22 cellular contexts compared by ENCODE assay signal in the genomic region with DNA sequence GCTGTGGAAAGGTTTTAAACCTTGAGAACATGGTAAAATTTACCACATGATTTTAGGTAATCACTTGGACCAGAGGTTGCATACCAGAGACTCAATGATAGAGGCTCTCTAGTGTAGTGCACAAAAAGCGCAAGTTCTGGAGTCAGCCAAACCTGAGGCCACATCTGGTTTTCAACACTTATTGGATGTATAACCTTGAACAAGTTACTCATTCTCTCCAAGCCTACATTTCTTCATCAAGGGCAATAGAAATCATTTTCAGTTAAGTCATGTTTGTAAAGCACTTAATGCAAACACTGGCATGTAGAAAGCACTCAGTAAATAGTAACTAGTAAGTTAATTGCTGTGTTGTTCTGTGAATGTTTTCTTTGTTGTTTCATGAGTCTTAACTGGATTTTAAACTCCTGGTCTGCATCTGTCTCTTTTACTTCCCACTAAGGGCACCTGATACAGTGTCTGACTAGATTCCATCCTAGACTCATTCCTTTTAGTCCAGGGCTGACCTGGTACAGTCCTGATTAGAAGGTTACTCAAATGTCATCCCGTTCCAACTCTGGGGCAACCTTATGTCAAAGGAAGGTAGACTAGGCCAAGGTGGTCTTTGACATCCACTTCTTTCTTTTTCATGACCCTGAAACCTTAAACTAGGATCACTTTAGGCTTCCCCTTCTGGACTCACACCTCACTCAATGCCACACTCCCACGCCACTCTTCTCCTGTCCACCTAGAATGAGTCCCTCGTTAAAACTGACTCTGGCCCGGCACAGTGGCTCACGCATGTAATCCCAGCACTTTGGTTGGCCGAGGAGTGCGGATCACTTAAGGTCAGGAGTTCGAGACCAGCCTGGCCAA. TPM values are rescaled to one million over a fixed set of nuclear protein-coding genes. Genes with fewer than 3 reads are reported as not detected.
DNase-seq lines count a peak whose midpoint lies in the region; ATAC-seq, FAIRE-seq and TF ChIP-seq lines count a peak whose summit lies in the region.
"Had no signal": no experiment of that assay in that cellular context is flagged by ENCODE, and none has a peak within 500 bp of the region (broad histone marks: within the 10 kb centered on the region; RNA-seq: fewer than 3 reads in every experiment).

No MANE protein-coding gene starts in this region.

- H3K4me3 ChIP-seq in HepG2 (replicated peaks in 1 of 3; ENCODE audit: insufficient read depth in 1 of 3, low read depth in 2 of 3, low read length in 3 of 3) (no peak overlapping the region; a peak in 1 of 6 replicates), endodermal cell (ENCODE audit: low read length) (no peak overlapping the region)
- H3K4me3 ChIP-seq: BLaER1, GM23248, SJSA1 had no signal

- intact Hi-C loops in activated T-helper 1 cell treated with anti-CD3 and anti-CD28 coated beads, Interleukin-12 subunit alpha, Interleukin-12 subunit beta, Interleukin-2, Interleukin-4 antibody, amounts not matched to agents 30 ng/mL and 10 ng/mL and 1 ng/mL, durations not matched to agents 14 hours and 24 hours and 36 hours (cut with micrococcal nuclease), result loop anchor here (10.0 kb wide), 1 partner anchor 615 kb away; no protein-coding TSS in a partner anchor
- intact Hi-C loops in HepG2 (cut with micrococcal nuclease; ENCODE audit: unreplicated experiment), result loop anchor here (10.0 kb wide), 1 partner anchor 615 kb away; no protein-coding TSS in a partner anchor

- H3K9ac ChIP-seq in HepG2 (ENCODE audit: insufficient read depth, low read depth, low read length) (peak overlapping the region; percentile 43; the same call in 1 of the 2 replicates), endodermal cell (ENCODE audit: extremely low read depth, low read length, poor library complexity, severe bottlenecking) (no peak overlapping the region)
- H3K9ac ChIP-seq: BLaER1, GM23248 had no signal

- H3K4me1 ChIP-seq in HepG2 (ENCODE audit: insufficient read depth, low read length) (peaks cover 73% of the 10 kb centered on the region), endodermal cell (ENCODE audit: control insufficient read depth, insufficient read depth, low read length) (no peaks in the 10 kb centered on the region)
- H3K4me1 ChIP-seq: BLaER1, SJSA1 had no signal

- FAIRE-seq in HepG2 (lab: Jason Lieb, UNC), result peak; percentile 90
- FAIRE-seq: GM12891 had no signal

- H3K36me3 ChIP-seq in HepG2 (replicated peaks in 1 of 2; ENCODE audit: control insufficient read depth in 1 of 2, insufficient read depth in 2 of 2, low read length in 2 of 2), result no peaks in the 10 kb centered on the region
- H3K36me3 ChIP-seq in endodermal cell (ENCODE audit: control insufficient read depth, insufficient read depth, low read length), result no peaks in the 10 kb centered on the region
- H3K36me3 ChIP-seq: BLaER1, SJSA1 had no signal

- CTCF ChIA-PET in HepG2 (lab: Yijun Ruan, JAX; ENCODE audit: low intra/inter-chr PET ratio, low total read pairs), result no interaction called here

- POLR2A ChIA-PET in HepG2 (lab: Yijun Ruan, JAX), result interaction anchor here (0.8 kb wide), 1 partner anchor 35 kb away, joined by 3 read pairs; a partner anchor contains a TSS

- BruUV-seq in HepG2 (replicated peaks; lab: Mats Ljungman, UMichigan), result no TSS peak

- no peaks in the 10 kb centered on the region for H4K20me1 ChIP-seq in HepG2 (ENCODE audit: insufficient read depth, low read length)
- H4K20me1 ChIP-seq: BLaER1 had no signal

- 0 out of 4 replicates have a peak, but pooled peaks of 1 of the 2 experiments have one; percentile 41 for TF ChIP-seq POLR2A in HepG2 (IDR thresholded peaks at IDR 0.05; ENCODE audit: insufficient read depth in 1 of 2, low read depth in 2 of 2, low read length in 2 of 2)

- TF ChIP-seq RAD21 in HepG2 (CRISPR knock-in tag; IDR thresholded peaks at IDR 0.05), result no peak

- peak overlapping the region; percentile 38 for H3K27ac Mint-ChIP-seq in activated T-helper 1 cell treated with anti-CD3 and anti-CD28 coated beads, Interleukin-12 subunit alpha, Interleukin-12 subunit beta, Interleukin-2, Interleukin-4 antibody, amounts not matched to agents 30 ng/mL and 10 ng/mL and 1 ng/mL, durations not matched to agents 14 hours and 24 hours and 36 hours
- no peak overlapping the region for H3K27ac Mint-ChIP-seq in stimulated activated effector memory CD8-positive, alpha-beta T cell treated with anti-CD3 and anti-CD28 coated beads, Interleukin-12 subunit alpha, Interleukin-12 subunit beta, amount 100 ng/mL, for 72 hours
- H3K27ac Mint-ChIP-seq in endodermal cell, result no peak overlapping the region
- H3K27ac Mint-ChIP-seq: CD8-positive, alpha-beta T cell had no signal

- WGBS in HepG2 (ENCODE audit: low lambda C conversion rate), result 41% methylated on average over 9 of the region's 9 CpGs
- WGBS in endodermal cell (ENCODE audit: insufficient coverage in 1 of 2, insufficient read length in 1 of 2), 2 experiments, result 79 to 91% methylated on average over 9 of the region's 9 CpGs

- H3K27me3 ChIP-seq in HepG2 (ENCODE audit: control insufficient read depth in 1 of 2, insufficient read depth in 2 of 2, low read length in 2 of 2) (no peaks in the 10 kb centered on the region), endodermal cell (ENCODE audit: control insufficient read depth, insufficient read depth, low read length, poor library complexity, severe bottlenecking) (no peaks in the 10 kb centered on the region)
- H3K27me3 ChIP-seq: BLaER1, SJSA1 had no signal

- peaks cover 62% of the 10 kb centered on the region for H3K4me1 Mint-ChIP-seq in activated T-helper 1 cell treated with anti-CD3 and anti-CD28 coated beads, Interleukin-12 subunit alpha, Interleukin-12 subunit beta, Interleukin-2, Interleukin-4 antibody, amounts not matched to agents 30 ng/mL and 10 ng/mL and 1 ng/mL, durations not matched to agents 14 hours and 24 hours and 36 hours (ENCODE audit: low read depth)
- peaks cover 47% of the 10 kb centered on the region for H3K4me1 Mint-ChIP-seq in stimulated activated effector memory CD8-positive, alpha-beta T cell treated with anti-CD3 and anti-CD28 coated beads, Interleukin-12 subunit alpha, Interleukin-12 subunit beta, amount 100 ng/mL, for 72 hours
- no peaks in the 10 kb centered on the region for H3K4me1 Mint-ChIP-seq in endodermal cell

- H3K9me3 ChIP-seq in HepG2 (ENCODE audit: low read length) (no peaks in the 10 kb centered on the region), endodermal cell (ENCODE audit: control insufficient read depth, low read length) (peaks cover 4% of the 10 kb centered on the region)
- H3K9me3 ChIP-seq: BLaER1, SJSA1 had no signal

- TF ChIP-seq CTCF in HepG2 (CRISPR knock-in tag; IDR thresholded peaks at IDR 0.05), result no peak
- TF ChIP-seq CTCF in endodermal cell (conservative IDR thresholded peaks at IDR 0.05), result no peak

- H3K9me3 Mint-ChIP-seq in activated T-helper 1 cell treated with anti-CD3 and anti-CD28 coated beads, Interleukin-12 subunit alpha, Interleukin-12 subunit beta, Interleukin-2, Interleukin-4 antibody, amounts not matched to agents 30 ng/mL and 10 ng/mL and 1 ng/mL, durations not matched to agents 14 hours and 24 hours and 36 hours, result peaks cover 8% of the 10 kb centered on the region
- peaks cover 2% of the 10 kb centered on the region for H3K9me3 Mint-ChIP-seq in stimulated activated effector memory CD8-positive, alpha-beta T cell treated with anti-CD3 and anti-CD28 coated beads, Interleukin-12 subunit alpha, Interleukin-12 subunit beta, amount 100 ng/mL, for 72 hours
- no peaks in the 10 kb centered on the region for H3K9me3 Mint-ChIP-seq in endodermal cell
- H3K9me3 Mint-ChIP-seq: CD8-positive, alpha-beta T cell had no signal

- no peak overlapping the region for H3K4me3 Mint-ChIP-seq in activated T-helper 1 cell treated with anti-CD3 and anti-CD28 coated beads, Interleukin-12 subunit alpha, Interleukin-12 subunit beta, Interleukin-2, Interleukin-4 antibody, amounts not matched to agents 30 ng/mL and 10 ng/mL and 1 ng/mL, durations not matched to agents 14 hours and 24 hours and 36 hours
- no peak overlapping the region for H3K4me3 Mint-ChIP-seq in stimulated activated effector memory CD8-positive, alpha-beta T cell treated with anti-CD3 and anti-CD28 coated beads, Interleukin-12 subunit alpha, Interleukin-12 subunit beta, amount 100 ng/mL, for 72 hours
- no peak overlapping the region for H3K4me3 Mint-ChIP-seq in endodermal cell
- H3K4me3 Mint-ChIP-seq: CD8-positive, alpha-beta T cell had no signal

- ATAC-seq in HepG2, result peak; percentile 93
- peak; percentile 14 for ATAC-seq in stimulated activated effector memory CD8-positive, alpha-beta T cell treated with anti-CD3 and anti-CD28 coated beads, Interleukin-12 subunit alpha, Interleukin-12 subunit beta, amount 100 ng/mL, for 72 hours
- no peak for ATAC-seq in HG02840 (IDR thresholded peaks at IDR 0.05; ENCODE audit: low FRiP score, unreplicated experiment)
- ATAC-seq: CD8-positive, alpha-beta T cell; PC-3 had no signal

- peak overlapping the region; percentile 67 for H3K4me2 ChIP-seq in HepG2 (ENCODE audit: low read depth, low read length)
- H3K4me2 ChIP-seq: BLaER1 had no signal

- H3K79me2 ChIP-seq in HepG2 (ENCODE audit: insufficient read depth, low read length), result no peaks in the 10 kb centered on the region

- peak overlapping the region; percentile 79 for H3K27ac ChIP-seq in HepG2 (ENCODE audit: extremely low read length, insufficient read depth, low read length)
- no peak overlapping the region for H3K27ac ChIP-seq in endodermal cell (ENCODE audit: low read depth, low read length)
- H3K27ac ChIP-seq: 22Rv1, BLaER1, GM23248, SJSA1 had no signal

- H3K36me3 Mint-ChIP-seq in activated T-helper 1 cell treated with anti-CD3 and anti-CD28 coated beads, Interleukin-12 subunit alpha, Interleukin-12 subunit beta, Interleukin-2, Interleukin-4 antibody, amounts not matched to agents 30 ng/mL and 10 ng/mL and 1 ng/mL, durations not matched to agents 14 hours and 24 hours and 36 hours (ENCODE audit: low read depth), result peaks cover 14% of the 10 kb centered on the region
- peaks cover 6% of the 10 kb centered on the region for H3K36me3 Mint-ChIP-seq in stimulated activated effector memory CD8-positive, alpha-beta T cell treated with anti-CD3 and anti-CD28 coated beads, Interleukin-12 subunit alpha, Interleukin-12 subunit beta, amount 100 ng/mL, for 72 hours
- no peaks in the 10 kb centered on the region for H3K36me3 Mint-ChIP-seq in endodermal cell (ENCODE audit: low read depth)
- H3K36me3 Mint-ChIP-seq: CD8-positive, alpha-beta T cell had no signal

- peak; percentile 78 to 96; a peak in 3 of 4 replicates for TF ChIP-seq EP300 in HepG2 (IDR thresholded peaks at IDR 0.05; ENCODE audit: low read depth in 2 of 2, low read length in 2 of 2)
- TF ChIP-seq EP300 in HepG2 (CRISPR knock-in tag; IDR thresholded peaks at IDR 0.05; ENCODE audit: borderline replicate concordance), result peak; percentile 83; the same call in 1 of the 2 replicates

- in situ Hi-C loops in HepG2 (cut with HindIII; ENCODE audit: extremely low pct_ligation_motif_present, low pct_unique_long_range_greater_than_20kb), result loop anchor here (10.0 to 25.0 kb wide), 3 partner anchors 173 to 355 kb away; a partner anchor contains a TSS

- no peak overlapping the region for H2AFZ ChIP-seq in HepG2 (ENCODE audit: low read length)

- H3K27me3 Mint-ChIP-seq in activated T-helper 1 cell treated with anti-CD3 and anti-CD28 coated beads, Interleukin-12 subunit alpha, Interleukin-12 subunit beta, Interleukin-2, Interleukin-4 antibody, amounts not matched to agents 30 ng/mL and 10 ng/mL and 1 ng/mL, durations not matched to agents 14 hours and 24 hours and 36 hours (ENCODE audit: insufficient read depth), result no peaks in the 10 kb centered on the region
- H3K27me3 Mint-ChIP-seq in endodermal cell (ENCODE audit: insufficient read depth), result peaks cover 3% of the 10 kb centered on the region

- DNase-seq in DMS53 (lab: John Stamatoyannopoulos, UW), result peak; percentile 35
- no peak for DNase-seq in DMS53 treated with DMSO at 0.1 percent for 48 hours (lab: John Stamatoyannopoulos, UW; ENCODE audit: unreplicated experiment)
- no peak for DNase-seq in activated T-helper 1 cell treated with anti-CD3 and anti-CD28 coated beads, Interleukin-12 subunit alpha, Interleukin-12 subunit beta, Interleukin-2, Interleukin-4 antibody, amounts not matched to agents 30 ng/mL and 10 ng/mL and 1 ng/mL, durations not matched to agents 14 hours and 24 hours and 36 hours (ENCODE audit: low spot score)
- peak; percentile 94 for DNase-seq in HepG2 (ENCODE audit: low spot score)
- no peak for DNase-seq in stimulated activated effector memory CD8-positive, alpha-beta T cell treated with anti-CD3 and anti-CD28 coated beads, Interleukin-12 subunit alpha, Interleukin-12 subunit beta, amount 100 ng/mL, for 72 hours (ENCODE audit: low spot score in 2 of 2)
- no peak for DNase-seq in endodermal cell
- DNase-seq in foreskin melanocyte, result no peak
- DNase-seq: CD8-positive, alpha-beta T cell; GF-D8; GM23248; HCEC 1CT; KG1; NCI-H1436; NCI-H2029; NCI-H2171 treated with DMSO at 0.1 percent for 48 hours; NCI-H510A; PC-3 had no signal

RNA-seq across cellular contexts. Expression of a gene that starts 34.5 kb away (rescaled TPM):
- 279 and 294 TPM in 2 replicates for total RNA-seq in activated T-helper 1 cell treated with anti-CD3 and anti-CD28 coated beads, Interleukin-12 subunit alpha, Interleukin-12 subunit beta, Interleukin-2, Interleukin-4 antibody, amounts not matched to agents 30 ng/mL and 10 ng/mL and 1 ng/mL, durations not matched to agents 14 hours and 24 hours and 36 hours
- 28.4 and 39.7 TPM in 2 replicates for total RNA-seq in HepG2 (2016; rRNA removed; fragmentation: Illumina TruSeq; extraction: Trizol)
- total RNA-seq in HepG2 (2016; cell fraction: cytosol; rRNA removed; fragmentation: Illumina TruSeq; extraction: Trizol; ENCODE audit: low read depth), result 9.2 and 9.8 TPM in 2 replicates
- 30.2 and 38.4 TPM in 2 replicates for total RNA-seq in HepG2 (2016; cell fraction: insoluble cytoplasmic fraction; rRNA removed; fragmentation: Illumina TruSeq; extraction: Trizol)
- 9.8 and 12.4 TPM in 2 replicates for total RNA-seq in HepG2 (2016; cell fraction: membrane; rRNA removed; fragmentation: Illumina TruSeq; extraction: Trizol)
- total RNA-seq in HepG2 (2016; cell fraction: nucleus; rRNA removed; fragmentation: Illumina TruSeq; extraction: Trizol), result 43.4 and 44.1 TPM in 2 replicates
- 8.9 and 11.0 TPM in 2 replicates for polyA plus RNA-seq in HepG2 (2011; rRNA removed)
- polyA plus RNA-seq in HepG2 (2011; cell fraction: cytosol; rRNA removed), result 3.7 and 4.4 TPM in 2 replicates
- 10.7 and 10.8 TPM in 2 replicates for polyA plus RNA-seq in HepG2 (2011; cell fraction: nucleus; rRNA removed)
- 11.9 and 16.4 TPM in 2 replicates for polyA plus RNA-seq in HepG2 (2012)
- polyA plus RNA-seq in HepG2 (2016; cell fraction: cytosol; fragmentation: Illumina TruSeq; extraction: Trizol; ENCODE audit: low read depth), result 2.1 and 2.5 TPM in 2 replicates
- polyA plus RNA-seq in HepG2 (2016; cell fraction: insoluble cytoplasmic fraction; fragmentation: Illumina TruSeq; extraction: Trizol; ENCODE audit: low read depth), result 28.4 and 29.1 TPM in 2 replicates
- polyA plus RNA-seq in HepG2 (2016; cell fraction: membrane; fragmentation: Illumina TruSeq; extraction: Trizol; ENCODE audit: low read depth), result 3.5 and 4.2 TPM in 2 replicates
- 38.4 and 40.2 TPM in 2 replicates for polyA plus RNA-seq in HepG2 (2016; cell fraction: nucleus; fragmentation: Illumina TruSeq; extraction: Trizol; ENCODE audit: insufficient read depth, low read depth)
- 4.5 and 20.2 TPM in 2 replicates for polyA minus RNA-seq in HepG2 (2011; rRNA and poly(A)+ RNA removed; ENCODE audit: low replicate concordance)
- 4.9 and 5.7 TPM in 2 replicates for polyA minus RNA-seq in HepG2 (2011; cell fraction: cytosol; rRNA and poly(A)+ RNA removed)
- 48.0 and 61.4 TPM in 2 replicates for polyA minus RNA-seq in HepG2 (2011; cell fraction: nucleus; rRNA and poly(A)+ RNA removed)
- 10 to 100 TPM; 29.2 to 39.2 TPM for total RNA-seq in endodermal cell
- polyA plus RNA-seq in endodermal cell (2013, experiment 1 of 2), result 37.4 TPM
- 37.5 TPM for polyA plus RNA-seq in endodermal cell (2013, experiment 2 of 2)

Comparison
In these comparisons a context has a peak if more than half of its experiments do, and no peak if none do; other contexts are left out.
1. DNase-seq: peak in DMS53 (single experiment) and HepG2 (single experiment); none in DMS53 treated with DMSO at 0.1 percent for 48 hours (single experiment), activated T-helper 1 cell treated with anti-CD3 and anti-CD28 coated beads, Interleukin-12 subunit alpha, Interleukin-12 subunit beta, Interleukin-2, Interleukin-4 antibody, amounts not matched to agents 30 ng/mL and 10 ng/mL and 1 ng/mL, durations not matched to agents 14 hours and 24 hours and 36 hours (single experiment), stimulated activated effector memory CD8-positive, alpha-beta T cell treated with anti-CD3 and anti-CD28 coated beads, Interleukin-12 subunit alpha, Interleukin-12 subunit beta, amount 100 ng/mL, for 72 hours (0 of 2), endodermal cell (single experiment) and foreskin melanocyte (single experiment).